Comparison of ENCODE assay signal across 16 cellular contexts in genomic region chr13:64186503-64186902, GRCh38.
A peak's percentile ranks its signal among the peaks of the same experiment; 100 is the strongest.
DNase-seq lines count a peak whose midpoint lies in the region; ATAC-seq and TF ChIP-seq lines count a peak whose summit lies in the region.
"Had no signal": no experiment of that assay in that cellular context is flagged by ENCODE, and none has a peak within 500 bp of the region (broad histone marks: within the 10 kb centered on the region; RNA-seq: fewer than 3 reads in every experiment).

No MANE protein-coding gene starts in this region.

- no peaks in the 10 kb centered on the region for H3K36me3 Mint-ChIP-seq in activated CD4-positive, alpha-beta T cell treated with anti-CD3 and anti-CD28 coated beads, Interleukin-2, amount 10 ng/mL, durations not matched to agents 24 days and 14 days (ENCODE audit: low read depth)
- H3K36me3 Mint-ChIP-seq: CD4-positive, CD25-positive, alpha-beta regulatory T cell had no signal

- WGBS in SK-N-SH (ENCODE audit: low lambda C conversion rate): 57% methylated on average over 1 of the region's 1 CpG

- no peak overlapping the region for H3K4me3 ChIP-seq in SK-N-SH (ENCODE audit: low read depth in 2 of 2, low read length in 1 of 2)
- peak overlapping the region; percentile 44 for H3K4me3 ChIP-seq in adipocyte (ENCODE audit: low read length)
- H3K4me3 ChIP-seq in fibroblast of pulmonary artery (replicated peaks; ENCODE audit: low read depth, low read length): no peak overlapping the region
- H3K4me3 ChIP-seq: BLaER1 treated with 17β-estradiol and CSF1 and Interleukin-3, amounts not matched to agents 10 nM and 100 nM had no signal

- no peak for TF ChIP-seq RAD21 in SK-N-SH (IDR thresholded peaks at IDR 0.05; ENCODE audit: low read length)

- no peaks in the 10 kb centered on the region for H3K4me1 Mint-ChIP-seq in activated CD4-positive, alpha-beta T cell treated with anti-CD3 and anti-CD28 coated beads, Interleukin-2, amount 10 ng/mL, durations not matched to agents 24 days and 14 days
- H3K4me1 Mint-ChIP-seq: CD4-positive, CD25-positive, alpha-beta regulatory T cell had no signal

- H3K4me1 ChIP-seq in SK-N-SH (ENCODE audit: control insufficient read depth in 1 of 2, insufficient read depth in 2 of 2, low read depth in 1 of 2, low read length in 1 of 2) (no peaks in the 10 kb centered on the region), adipocyte (ENCODE audit: control insufficient read depth, insufficient read depth, low read length) (peaks cover 10% of the 10 kb centered on the region)

- CTCF ChIA-PET in SK-N-SH (lab: Yijun Ruan, JAX): no interaction called here

- no peaks in the 10 kb centered on the region for H3K27me3 Mint-ChIP-seq in activated CD4-positive, alpha-beta T cell treated with anti-CD3 and anti-CD28 coated beads, Interleukin-2, amount 10 ng/mL, durations not matched to agents 24 days and 14 days
- H3K27me3 Mint-ChIP-seq: CD4-positive, CD25-positive, alpha-beta regulatory T cell had no signal

- H3K27me3 ChIP-seq in SK-N-SH (ENCODE audit: insufficient read depth) (no peaks in the 10 kb centered on the region), adipocyte (replicated peaks; ENCODE audit: control insufficient read depth, insufficient read depth, low read length) (no peaks in the 10 kb centered on the region)
- H3K27me3 ChIP-seq: BLaER1 treated with 17β-estradiol and CSF1 and Interleukin-3, amounts not matched to agents 10 nM and 100 nM had no signal

- H3K9me2 ChIP-seq in SK-N-SH: no peaks in the 10 kb centered on the region

- H3K9ac ChIP-seq in SK-N-SH (no peak overlapping the region), adipocyte (ENCODE audit: low read length) (no peak overlapping the region)
- H3K9ac ChIP-seq: BLaER1 treated with 17β-estradiol and CSF1 and Interleukin-3, amounts not matched to agents 10 nM and 100 nM had no signal

- H3K79me2 ChIP-seq in SK-N-SH (ENCODE audit: insufficient read depth): no peaks in the 10 kb centered on the region

- TF ChIP-seq CTCF in SK-N-SH (IDR thresholded peaks at IDR 0.05): no peak
- TF ChIP-seq CTCF in fibroblast of pulmonary artery (IDR thresholded peaks at IDR 0.05; ENCODE audit: low read length, missing control alignments): no peak

- DNase-seq in SK-N-SH: no peak
- DNase-seq in adipocyte (ENCODE audit: low read depth): peak; percentile 59
- DNase-seq in fibroblast of pulmonary artery (ENCODE audit: low read depth): peak; percentile 23
- DNase-seq in activated CD4-positive, alpha-beta T cell treated with anti-CD3 and anti-CD28 coated beads, Interleukin-2, amount 10 ng/mL, durations not matched to agents 24 days and 14 days: no peak
- no peak for DNase-seq in NCI-H345 treated with DMSO at 0.1 percent for 48 hours (lab: John Stamatoyannopoulos, UW; ENCODE audit: unreplicated experiment)
- no peak for DNase-seq in cerebellar cortex (ENCODE audit: low spot score)
- DNase-seq in foreskin melanocyte: no peak
- DNase-seq: AML-193; CD4-positive, CD25-positive, alpha-beta regulatory T cell; DMS 273 treated with DMSO at 0.1 percent for 48 hours; DMS79; HCEC 1CT had no signal

- H3K4me2 ChIP-seq in SK-N-SH: no peak overlapping the region
- H3K4me2 ChIP-seq: BLaER1 treated with 17β-estradiol and CSF1 and Interleukin-3, amounts not matched to agents 10 nM and 100 nM had no signal

- intact Hi-C loops in activated CD4-positive, alpha-beta T cell treated with anti-CD3 and anti-CD28 coated beads, Interleukin-2, amount 10 ng/mL, durations not matched to agents 24 days and 14 days (cut with micrococcal nuclease): no loop called here

- TF ChIP-seq EP300 in SK-N-SH (IDR thresholded peaks at IDR 0.05; ENCODE audit: borderline replicate concordance in 1 of 2, low read depth in 1 of 2, low read length in 1 of 2): no peak

- no peak overlapping the region for H3K27ac ChIP-seq in SK-N-SH (ENCODE audit: low read depth in 2 of 2, low read length in 1 of 2)
- H3K27ac ChIP-seq: 22Rv1; BLaER1 treated with 17β-estradiol and CSF1 and Interleukin-3, amounts not matched to agents 10 nM and 100 nM had no signal

- H3F3A ChIP-seq in SK-N-SH (replicated peaks; ENCODE audit: insufficient read depth): no peaks in the 10 kb centered on the region

- no peak overlapping the region for H3K4me3 Mint-ChIP-seq in activated CD4-positive, alpha-beta T cell treated with anti-CD3 and anti-CD28 coated beads, Interleukin-2, amount 10 ng/mL, durations not matched to agents 24 days and 14 days
- H3K4me3 Mint-ChIP-seq: CD4-positive, CD25-positive, alpha-beta regulatory T cell had no signal

- no peaks in the 10 kb centered on the region for H3K36me3 ChIP-seq in SK-N-SH (replicated peaks in 1 of 2; ENCODE audit: control insufficient read depth in 1 of 2, insufficient read depth in 2 of 2, low read length in 1 of 2)
- no peaks in the 10 kb centered on the region for H3K36me3 ChIP-seq in adipocyte (ENCODE audit: control insufficient read depth, insufficient read depth, low read length, severe bottlenecking)
- H3K36me3 ChIP-seq: BLaER1 treated with 17β-estradiol and CSF1 and Interleukin-3, amounts not matched to agents 10 nM and 100 nM had no signal

- H3K9me3 Mint-ChIP-seq in activated CD4-positive, alpha-beta T cell treated with anti-CD3 and anti-CD28 coated beads, Interleukin-2, amount 10 ng/mL, durations not matched to agents 24 days and 14 days: no peaks in the 10 kb centered on the region

- H2AFZ ChIP-seq in SK-N-SH (ENCODE audit: low read depth): peak overlapping the region; percentile 50; the same call in 1 of the 2 replicates

- H3K27ac Mint-ChIP-seq in activated CD4-positive, alpha-beta T cell treated with anti-CD3 and anti-CD28 coated beads, Interleukin-2, amount 10 ng/mL, durations not matched to agents 24 days and 14 days: no peak overlapping the region
- H3K27ac Mint-ChIP-seq: CD4-positive, CD25-positive, alpha-beta regulatory T cell had no signal

- POLR2A ChIA-PET in SK-N-SH (lab: Yijun Ruan, JAX): no interaction called here

- no peaks in the 10 kb centered on the region for H3K9me3 ChIP-seq in SK-N-SH
- H3K9me3 ChIP-seq in adipocyte (ENCODE audit: control insufficient read depth, low read length): no peaks in the 10 kb centered on the region
- H3K9me3 ChIP-seq: BLaER1 treated with 17β-estradiol and CSF1 and Interleukin-3, amounts not matched to agents 10 nM and 100 nM had no signal

- ATAC-seq in SK-N-SH treated with all-trans-retinoic acid at 6 μM for 48 hours: no peak
- ATAC-seq: HepG2 had no signal

- H4K20me1 ChIP-seq in SK-N-SH (ENCODE audit: insufficient read depth): no peaks in the 10 kb centered on the region
- H4K20me1 ChIP-seq: BLaER1 treated with 17β-estradiol and CSF1 and Interleukin-3, amounts not matched to agents 10 nM and 100 nM had no signal

TF ChIP-seq in SK-N-SH, 30 proteins besides CTCF, POLR2A, EP300 and RAD21 (continues in another document):
- TF ChIP-seq MAX (IDR thresholded peaks at IDR 0.05; ENCODE audit: low read depth): no peak

TF ChIP-seq in SK-N-SH treated with all-trans-retinoic acid at 6 μM for 48 hours, 23 proteins besides CTCF, POLR2A, EP300 and RAD21 (continues in another document):
- TF ChIP-seq ARNTL (CRISPR knock-in tag; IDR thresholded peaks at IDR 0.05; ENCODE audit: borderline replicate concordance, low read depth) (no peak), ZNF565 (CRISPR knock-in tag; conservative IDR thresholded peaks at IDR 0.05; ENCODE audit: low read depth) (no peak), BACH2 (CRISPR knock-in tag; IDR thresholded peaks at IDR 0.05; ENCODE audit: borderline replicate concordance) (no peak), GLIS3 (CRISPR knock-in tag; IDR thresholded peaks at IDR 0.05) (no peak), ESRRG (CRISPR knock-in tag; IDR thresholded peaks at IDR 0.05) (no peak), TSHZ2 (CRISPR knock-in tag; IDR thresholded peaks at IDR 0.05) (no peak), RARB (CRISPR knock-in tag; IDR thresholded peaks at IDR 0.05) (no peak), TCF4 (CRISPR knock-in tag; IDR thresholded peaks at IDR 0.05; ENCODE audit: borderline replicate concordance) (no peak), PATZ1 (CRISPR knock-in tag; IDR thresholded peaks at IDR 0.05; ENCODE audit: borderline replicate concordance) (no peak), CSDC2 (CRISPR knock-in tag; IDR thresholded peaks at IDR 0.05) (no peak), TOX (CRISPR knock-in tag; IDR thresholded peaks at IDR 0.05; ENCODE audit: borderline replicate concordance) (no peak)

Comparison
In these comparisons a context has a peak if more than half of its experiments do, and no peak if none do; other contexts are left out.
1. DNase-seq: peak in adipocyte (single experiment) and fibroblast of pulmonary artery (single experiment); none in SK-N-SH (single experiment), activated CD4-positive, alpha-beta T cell treated with anti-CD3 and anti-CD28 coated beads, Interleukin-2, amount 10 ng/mL, durations not matched to agents 24 days and 14 days (single experiment), NCI-H345 treated with DMSO at 0.1 percent for 48 hours (single experiment), cerebellar cortex (single experiment) and foreskin melanocyte (single experiment).